18 cellular contexts compared by ENCODE assay signal in the genomic region with DNA sequence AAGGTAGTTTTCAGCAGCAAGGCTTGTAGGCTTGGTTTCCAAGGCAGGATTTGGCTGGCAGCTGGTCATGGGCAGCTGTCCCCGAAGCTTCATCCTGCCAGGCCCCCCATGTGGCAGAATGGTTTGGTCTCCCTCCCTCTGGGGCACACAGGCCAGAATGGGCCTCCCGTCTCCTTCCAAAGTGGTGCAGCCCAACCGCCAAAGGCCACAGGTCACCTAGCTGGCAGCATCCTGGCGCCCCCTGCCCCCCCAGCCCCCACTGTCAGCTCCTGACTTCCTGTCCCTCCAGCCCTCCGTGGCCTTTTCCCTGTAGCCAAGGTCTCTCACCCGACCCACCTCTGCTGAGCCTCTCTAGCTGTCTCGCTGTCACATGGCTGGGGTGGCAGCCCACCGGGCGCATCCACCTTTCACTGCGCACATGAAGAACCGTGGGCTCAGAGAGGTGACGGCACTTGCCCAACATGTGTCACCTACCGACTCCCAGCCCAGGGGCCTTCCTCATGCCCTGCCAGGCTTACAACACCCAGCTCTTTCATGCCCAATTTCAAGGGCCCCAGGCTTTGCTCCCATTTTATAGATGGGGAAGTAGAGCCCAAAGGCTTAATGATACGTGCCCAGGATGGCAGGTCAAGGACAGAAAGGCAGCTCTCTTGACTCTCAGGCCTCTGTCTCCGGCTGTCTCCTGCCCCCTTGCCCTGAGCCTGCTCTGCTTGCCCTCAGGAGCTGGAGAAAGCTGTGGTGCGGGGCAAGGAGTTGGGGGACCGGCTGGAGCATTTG. TPM values are rescaled to one million over a fixed set of nuclear protein-coding genes. Genes with fewer than 3 reads are reported as not detected.
DNase-seq lines count a peak whose midpoint lies in the region; ATAC-seq and TF ChIP-seq lines count a peak whose summit lies in the region.
"Had no signal": no experiment of that assay in that cellular context is flagged by ENCODE, and none has a peak within 500 bp of the region (broad histone marks: within the 10 kb centered on the region; RNA-seq: fewer than 3 reads in every experiment).

No MANE protein-coding gene starts in this region.

- no peaks in the 10 kb centered on the region for H3K79me2 ChIP-seq in smooth muscle cell (ENCODE audit: low read depth)

- no peak for ATAC-seq in HG03159 (IDR thresholded peaks at IDR 0.05; ENCODE audit: unreplicated experiment)

- no peak overlapping the region for H3K9ac ChIP-seq in smooth muscle cell (ENCODE audit: low read depth)

- TF ChIP-seq CTCF in NB4 (IDR thresholded peaks at IDR 0.05; ENCODE audit: low read depth, low read length) (no peak), smooth muscle cell (IDR thresholded peaks at IDR 0.05; ENCODE audit: borderline replicate concordance, insufficient read depth, poor library complexity, severe bottlenecking) (no peak)

- no peak for TF ChIP-seq POLR2A in NB4 (IDR thresholded peaks at IDR 0.05; ENCODE audit: extremely low read depth, insufficient read length)

- DNase-seq in ELF-1 (ENCODE audit: low read depth, low spot score) = peak; percentile 42
- peak; percentile 61 for DNase-seq in NB4 (ENCODE audit: low read depth)
- peak; percentile 58 for DNase-seq in ecto neural progenitor cell (ENCODE audit: low spot score)
- DNase-seq in myocyte (ENCODE audit: low read depth) = peak; percentile 83
- no peak for DNase-seq in smooth muscle cell (lab: John Stamatoyannopoulos, UW; ENCODE audit: unreplicated experiment)
- DNase-seq in stimulated activated naive CD4-positive, alpha-beta T cell (lab: John Stamatoyannopoulos, UW) = no peak
- DNase-seq: activated CD4-positive, alpha-beta T cell treated with anti-CD3 and anti-CD28 coated beads, Interleukin-2, amount 50 U/mL, for 1 hour; activated naive CD4-positive, alpha-beta T cell treated with anti-CD3 and anti-CD28 coated beads for 36 hours; Caco-2; EL; foreskin fibroblast; Kasumi-1; left cardiac atrium; midbrain; NCI-H1417 treated with DMSO at 0.1 percent for 48 hours; NCI-H2171 treated with DMSO at 0.1 percent for 48 hours; stimulated activated CD4-positive, alpha-beta T cell treated with anti-CD3 and anti-CD28 coated beads, Interleukin-15, amount 100 ng/mL, for 24 hours had no signal

- WGBS in smooth muscle cell (ENCODE audit: low lambda C conversion rate) = 84% methylated on average over 16 of the region's 17 CpGs

- no peak overlapping the region for H3K4me2 ChIP-seq in smooth muscle cell

- H3K9me3 ChIP-seq in smooth muscle cell (replicated peaks; ENCODE audit: low read depth) = no peaks in the 10 kb centered on the region
- H3K9me3 ChIP-seq: Caco-2 had no signal

- H3F3A ChIP-seq in smooth muscle cell (ENCODE audit: low read depth) = no peaks in the 10 kb centered on the region

- H4K20me1 ChIP-seq in smooth muscle cell (ENCODE audit: low read depth) = no peaks in the 10 kb centered on the region

- no peak overlapping the region for H2AFZ ChIP-seq in smooth muscle cell (ENCODE audit: low read depth)

- no peak overlapping the region for H3K27ac ChIP-seq in smooth muscle cell (ENCODE audit: low read depth)

- H3K27me3 ChIP-seq in smooth muscle cell (ENCODE audit: low read depth) = no peaks in the 10 kb centered on the region

- H3K4me3 ChIP-seq in NB4 (ENCODE audit: low read depth, low read length) (no peak overlapping the region), smooth muscle cell (no peak overlapping the region)

- no peaks in the 10 kb centered on the region for H3K36me3 ChIP-seq in smooth muscle cell (ENCODE audit: low read depth)

- H3K4me1 ChIP-seq in smooth muscle cell (ENCODE audit: low read depth) = no peaks in the 10 kb centered on the region
- H3K4me1 ChIP-seq: Caco-2 had no signal

RNA-seq across cellular contexts. Expression of a gene that starts 8.8 kb away (rescaled TPM):
- total RNA-seq in myocyte (0.94 and 1.6 TPM in 2 replicates), smooth muscle cell (0.22 and 2.2 TPM in 2 replicates)
- 1.7 TPM for polyA plus RNA-seq in myocyte (2012)
- polyA plus RNA-seq in smooth muscle cell = 2.2 and 3.4 TPM in 2 replicates

RNA-seq across cellular contexts. Expression of a gene that starts 10.2 kb away (rescaled TPM):
- total RNA-seq in myocyte = 26.9 and 30.3 TPM in 2 replicates
- 25.4 TPM for polyA plus RNA-seq in myocyte (2012)
- total RNA-seq in smooth muscle cell = 19.5 and 21.8 TPM in 2 replicates
- 40.0 and 42.9 TPM in 2 replicates for polyA plus RNA-seq in smooth muscle cell

RNA-seq across cellular contexts. Expression of a gene that starts 30.9 kb away (rescaled TPM):
- total RNA-seq in myocyte = 189 and 223 TPM in 2 replicates
- polyA plus RNA-seq in myocyte (2012) = 564 TPM
- total RNA-seq in smooth muscle cell = 169 and 209 TPM in 2 replicates
- 461 and 474 TPM in 2 replicates for polyA plus RNA-seq in smooth muscle cell

RNA-seq across cellular contexts. Expression of a gene that starts 31.4 kb away (rescaled TPM):
- 224 and 231 TPM in 2 replicates for total RNA-seq in myocyte
- 324 TPM for polyA plus RNA-seq in myocyte (2012)
- 218 and 285 TPM in 2 replicates for total RNA-seq in smooth muscle cell
- 327 and 353 TPM in 2 replicates for polyA plus RNA-seq in smooth muscle cell

RNA-seq across cellular contexts. Expression of a gene that starts 43.5 kb away (rescaled TPM):
- total RNA-seq in myocyte = 77.0 and 121 TPM in 2 replicates
- polyA plus RNA-seq in myocyte (2012) = 32.7 TPM
- total RNA-seq in smooth muscle cell = 7.7 and 8.0 TPM in 2 replicates
- 16.7 and 29.4 TPM in 2 replicates for polyA plus RNA-seq in smooth muscle cell

Comparison
In these comparisons a context has a peak if more than half of its experiments do, and no peak if none do; other contexts are left out.
1. DNase-seq: peak in ELF-1 (single experiment), NB4 (single experiment), ecto neural progenitor cell (single experiment) and myocyte (single experiment); none in smooth muscle cell (single experiment) and stimulated activated naive CD4-positive, alpha-beta T cell (0 of 6).